9 cellular contexts compared by ENCODE assay signal in genomic region chr10:121696854-121697253, GRCh38.
DNase-seq lines count a peak whose midpoint lies in the region; ATAC-seq and TF ChIP-seq lines count a peak whose summit lies in the region.
"Had no signal": no experiment of that assay in that cellular context is flagged by ENCODE, and none has a peak within 500 bp of the region (broad histone marks: within the 10 kb centered on the region; RNA-seq: fewer than 3 reads in every experiment).

No MANE protein-coding gene starts in this region.

- no peak overlapping the region for H3K4me3 ChIP-seq in dorsolateral prefrontal cortex

- TF ChIP-seq CTCF in LNCAP (IDR thresholded peaks at IDR 0.05) (peak; percentile 52), dorsolateral prefrontal cortex (IDR thresholded peaks at IDR 0.05 in 54 of 56, conservative IDR thresholded peaks at IDR 0.05 in 2 of 56; ENCODE audit: low read depth in 1 of 56, partially characterized antibody in 56 of 56) (peak in 51 of 56 donors; percentile 14 to 55 (median 41)), progenitor cell of endocrine pancreas (IDR thresholded peaks at IDR 0.05; ENCODE audit: unreplicated experiment) (peak; percentile 51)

- intact Hi-C loops in dorsolateral prefrontal cortex (cut with DNase I) = no loop called here

- no peak overlapping the region for H3K4me3 Mint-ChIP-seq in progenitor cell of endocrine pancreas (ENCODE audit: low read depth)
- H3K4me3 Mint-ChIP-seq: stimulated activated naive CD8-positive, alpha-beta T cell treated with anti-CD3 and anti-CD28 coated beads, Interleukin-15, Interleukin-2, amounts not matched to agents 100 ng/mL and 50 ng/mL, for 24 hours had no signal

- H3K27ac ChIP-seq in dorsolateral prefrontal cortex = no peak overlapping the region

- peak in 2 of 3 experiments; percentile 3 to 20 for DNase-seq in NCI-H1417 (lab: John Stamatoyannopoulos, UW)
- no peak for DNase-seq in NCI-H1417 treated with DMSO at 0.1 percent for 48 hours (lab: John Stamatoyannopoulos, UW)
- no peak for DNase-seq in dorsolateral prefrontal cortex
- no peak for DNase-seq in progenitor cell of endocrine pancreas (ENCODE audit: low spot score, unreplicated experiment)
- DNase-seq in NCI-H2107 treated with DMSO at 0.1 percent for 48 hours (lab: John Stamatoyannopoulos, UW; ENCODE audit: unreplicated experiment) = no peak
- DNase-seq in NOMO-1 (lab: John Stamatoyannopoulos, UW; ENCODE audit: unreplicated experiment in 2 of 2) = no peak

- H3K36me3 Mint-ChIP-seq in progenitor cell of endocrine pancreas (ENCODE audit: insufficient read depth) = no peaks in the 10 kb centered on the region

- H3K9me3 Mint-ChIP-seq in progenitor cell of endocrine pancreas (ENCODE audit: low read depth) = no peaks in the 10 kb centered on the region

- H3K27me3 Mint-ChIP-seq in progenitor cell of endocrine pancreas = no peaks in the 10 kb centered on the region
- H3K27me3 Mint-ChIP-seq: stimulated activated naive CD8-positive, alpha-beta T cell treated with anti-CD3 and anti-CD28 coated beads, Interleukin-15, Interleukin-2, amounts not matched to agents 100 ng/mL and 50 ng/mL, for 24 hours had no signal

- H3K27ac Mint-ChIP-seq in progenitor cell of endocrine pancreas = no peak overlapping the region
- H3K27ac Mint-ChIP-seq: stimulated activated naive CD8-positive, alpha-beta T cell treated with anti-CD3 and anti-CD28 coated beads, Interleukin-15, Interleukin-2, amounts not matched to agents 100 ng/mL and 50 ng/mL, for 24 hours had no signal

- no peak for ATAC-seq in GM18873 (IDR thresholded peaks at IDR 0.05; ENCODE audit: low FRiP score, unreplicated experiment)

- peaks cover 11% of the 10 kb centered on the region for H3K4me1 Mint-ChIP-seq in progenitor cell of endocrine pancreas (ENCODE audit: low read depth)

- peaks cover 0 to 2% (median 0%) of the 10 kb centered on the region in 45 donors for H3K27me3 ChIP-seq in dorsolateral prefrontal cortex

Comparison
In these comparisons a context has a peak if more than half of its experiments do, and no peak if none do; other contexts are left out.
1. DNase-seq: peak in NCI-H1417 (2 of 3); none in NCI-H1417 treated with DMSO at 0.1 percent for 48 hours (single experiment), dorsolateral prefrontal cortex (0 of 10), progenitor cell of endocrine pancreas (single experiment), NCI-H2107 treated with DMSO at 0.1 percent for 48 hours (single experiment) and NOMO-1 (0 of 2).
2. Peak in every context shown above with its lines, with median percentiles within 50 percentile points of each other: CTCF ChIP-seq.